In the genomic region with DNA sequence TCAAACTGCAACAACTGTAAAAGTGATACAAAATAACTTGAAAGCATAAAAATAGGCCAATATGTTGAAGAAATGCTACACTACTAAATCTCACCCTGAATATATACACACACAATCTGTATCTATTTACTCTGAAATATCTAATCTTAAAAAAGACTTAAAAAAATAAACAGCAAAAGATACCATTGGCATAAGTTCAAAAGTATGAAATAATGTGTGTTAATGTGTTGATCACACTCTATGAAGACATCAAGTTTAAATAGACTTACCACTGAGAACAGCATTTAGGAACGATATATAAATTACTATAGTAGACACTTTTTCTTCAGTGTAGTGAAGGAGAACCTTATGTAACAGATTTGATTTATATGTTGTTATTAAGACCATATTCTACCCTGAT, we compare ENCODE assay signal across 22 cellular contexts. TPM values are rescaled to one million over a fixed set of nuclear protein-coding genes. Genes with fewer than 3 reads are reported as not detected.
A peak's percentile ranks its signal among the peaks of the same experiment; 100 is the strongest.
DNase-seq lines count a peak whose midpoint lies in the region; ATAC-seq and TF ChIP-seq lines count a peak whose summit lies in the region.
"Had no signal": no experiment of that assay in that cellular context is flagged by ENCODE, and none has a peak within 500 bp of the region (broad histone marks: within the 10 kb centered on the region; RNA-seq: fewer than 3 reads in every experiment).

No MANE protein-coding gene starts in this region.

- no peak for TF ChIP-seq CTCF in WERI-Rb-1 (IDR thresholded peaks at IDR 0.05; ENCODE audit: low read depth, low read length)

- H3K27me3 ChIP-seq in CD8-positive, alpha-beta memory T cell (ENCODE audit: insufficient read depth, low read length, poor library complexity, severe bottlenecking): no peaks in the 10 kb centered on the region
- peaks cover 14% of the 10 kb centered on the region for H3K27me3 ChIP-seq in WERI-Rb-1 (ENCODE audit: insufficient read depth, low read depth, severe bottlenecking)

- H3K27ac Mint-ChIP-seq in activated CD4-positive, alpha-beta T cell treated with anti-CD3 and anti-CD28 coated beads, Interleukin-2, amount 10 ng/mL, durations not matched to agents 7 days and 5 days: peak overlapping the region; percentile 89
- peak overlapping the region; percentile 72 to 98 (median 89) for H3K27ac Mint-ChIP-seq in CD8-positive, alpha-beta memory T cell
- peak overlapping the region; percentile 82 for H3K27ac Mint-ChIP-seq in activated T-helper 17 cell treated with anti-CD3 and anti-CD28 coated beads, Interleukin-2, amount 50 U/mL, for 72 hours
- H3K27ac Mint-ChIP-seq in natural killer cell treated with Interleukin-12 subunit alpha and Interleukin-12 subunit beta and Interleukin-15 and Interleukin-18, amount 100 ng/mL, for 72 hours: peak overlapping the region; percentile 56 to 80

- POLR2A ChIA-PET in activated CD4-positive, alpha-beta T cell treated with anti-CD3 and anti-CD28 coated beads, Interleukin-2, amount 10 ng/mL, durations not matched to agents 7 days and 5 days (lab: Charles Lee): no interaction called here
- POLR2A ChIA-PET in CD8-positive, alpha-beta memory T cell (lab: Charles Lee): no interaction called here

- H3K36me3 Mint-ChIP-seq in activated CD4-positive, alpha-beta T cell treated with anti-CD3 and anti-CD28 coated beads, Interleukin-2, amount 10 ng/mL, durations not matched to agents 7 days and 5 days (ENCODE audit: low read depth): peaks cover 80% of the 10 kb centered on the region
- H3K36me3 Mint-ChIP-seq in CD8-positive, alpha-beta memory T cell: peaks cover 0 to 15% (median 0%) of the 10 kb centered on the region in 3 donors
- peaks cover 99% of the 10 kb centered on the region for H3K36me3 Mint-ChIP-seq in activated T-helper 17 cell treated with anti-CD3 and anti-CD28 coated beads, Interleukin-2, amount 50 U/mL, for 72 hours (ENCODE audit: low read depth)
- peaks cover 28% of the 10 kb centered on the region for H3K36me3 Mint-ChIP-seq in natural killer cell treated with Interleukin-12 subunit alpha and Interleukin-12 subunit beta and Interleukin-15 and Interleukin-18, amount 100 ng/mL, for 72 hours

- no peaks in the 10 kb centered on the region for H3K9me3 Mint-ChIP-seq in activated CD4-positive, alpha-beta T cell treated with anti-CD3 and anti-CD28 coated beads, Interleukin-2, amount 10 ng/mL, durations not matched to agents 7 days and 5 days
- peaks cover 0 to 2% (median 0%) of the 10 kb centered on the region in 5 donors for H3K9me3 Mint-ChIP-seq in CD8-positive, alpha-beta memory T cell
- no peaks in the 10 kb centered on the region for H3K9me3 Mint-ChIP-seq in activated T-helper 17 cell treated with anti-CD3 and anti-CD28 coated beads, Interleukin-2, amount 50 U/mL, for 72 hours
- H3K9me3 Mint-ChIP-seq in natural killer cell treated with Interleukin-12 subunit alpha and Interleukin-12 subunit beta and Interleukin-15 and Interleukin-18, amount 100 ng/mL, for 72 hours: no peaks in the 10 kb centered on the region

- H3K36me3 ChIP-seq in CD8-positive, alpha-beta memory T cell (ENCODE audit: insufficient read depth, low read length): no peaks in the 10 kb centered on the region
- no peaks in the 10 kb centered on the region for H3K36me3 ChIP-seq in WERI-Rb-1
- H3K36me3 ChIP-seq: cardiac muscle cell, suprapubic skin, uterus had no signal

- CTCF ChIA-PET in activated CD4-positive, alpha-beta T cell treated with anti-CD3 and anti-CD28 coated beads, Interleukin-2, amount 10 ng/mL, durations not matched to agents 7 days and 5 days (lab: Charles Lee): no interaction called here
- CTCF ChIA-PET in CD8-positive, alpha-beta memory T cell (lab: Charles Lee): no interaction called here

- peaks cover 42% of the 10 kb centered on the region for H3K4me1 Mint-ChIP-seq in activated CD4-positive, alpha-beta T cell treated with anti-CD3 and anti-CD28 coated beads, Interleukin-2, amount 10 ng/mL, durations not matched to agents 7 days and 5 days
- H3K4me1 Mint-ChIP-seq in CD8-positive, alpha-beta memory T cell: peaks cover 61 to 81% (median 66%) of the 10 kb centered on the region in 3 donors
- peaks cover 4% of the 10 kb centered on the region for H3K4me1 Mint-ChIP-seq in activated T-helper 17 cell treated with anti-CD3 and anti-CD28 coated beads, Interleukin-2, amount 50 U/mL, for 72 hours
- H3K4me1 Mint-ChIP-seq in natural killer cell treated with Interleukin-12 subunit alpha and Interleukin-12 subunit beta and Interleukin-15 and Interleukin-18, amount 100 ng/mL, for 72 hours (ENCODE audit: low read depth in 2 of 2): peaks cover 38 to 64% of the 10 kb centered on the region in 2 donors

- no peaks in the 10 kb centered on the region for H3K9me3 ChIP-seq in CD8-positive, alpha-beta memory T cell (ENCODE audit: low read length)
- no peaks in the 10 kb centered on the region for H3K9me3 ChIP-seq in WERI-Rb-1 (ENCODE audit: severe bottlenecking)
- H3K9me3 ChIP-seq: suprapubic skin, uterus had no signal

- no peak overlapping the region for H3K27ac ChIP-seq in CD8-positive, alpha-beta memory T cell (ENCODE audit: low read depth, low read length)
- no peak overlapping the region for H3K27ac ChIP-seq in WERI-Rb-1
- H3K27ac ChIP-seq: C4-2B, cardiac muscle cell, epithelial cell of prostate, hepatocyte, SK-N-MC, suprapubic skin, uterus had no signal

- peak overlapping the region; percentile 56 for H3K4me3 ChIP-seq in CD8-positive, alpha-beta memory T cell (ENCODE audit: low read length)
- H3K4me3 ChIP-seq in WERI-Rb-1 (ENCODE audit: low read depth, low read length): no peak overlapping the region
- H3K4me3 ChIP-seq: cardiac muscle cell, hepatocyte, SK-N-MC, suprapubic skin, uterus had no signal

- H3K4me1 ChIP-seq in CD8-positive, alpha-beta memory T cell (ENCODE audit: insufficient read depth, low read length): peaks cover 28% of the 10 kb centered on the region

- no peaks in the 10 kb centered on the region for H3K27me3 Mint-ChIP-seq in activated CD4-positive, alpha-beta T cell treated with anti-CD3 and anti-CD28 coated beads, Interleukin-2, amount 10 ng/mL, durations not matched to agents 7 days and 5 days
- peaks cover 0 to 3% of the 10 kb centered on the region in 2 donors for H3K27me3 Mint-ChIP-seq in CD8-positive, alpha-beta memory T cell
- H3K27me3 Mint-ChIP-seq in activated T-helper 17 cell treated with anti-CD3 and anti-CD28 coated beads, Interleukin-2, amount 50 U/mL, for 72 hours: no peaks in the 10 kb centered on the region
- no peaks in the 10 kb centered on the region for H3K27me3 Mint-ChIP-seq in natural killer cell treated with Interleukin-12 subunit alpha and Interleukin-12 subunit beta and Interleukin-15 and Interleukin-18, amount 100 ng/mL, for 72 hours

- H3K4me3 Mint-ChIP-seq in activated CD4-positive, alpha-beta T cell treated with anti-CD3 and anti-CD28 coated beads, Interleukin-2, amount 10 ng/mL, durations not matched to agents 7 days and 5 days: peak overlapping the region; percentile 94
- H3K4me3 Mint-ChIP-seq in CD8-positive, alpha-beta memory T cell: peak overlapping the region; percentile 74 to 88 (median 81)
- peak overlapping the region; percentile 83 for H3K4me3 Mint-ChIP-seq in activated T-helper 17 cell treated with anti-CD3 and anti-CD28 coated beads, Interleukin-2, amount 50 U/mL, for 72 hours
- peak overlapping the region; percentile 95 for H3K4me3 Mint-ChIP-seq in natural killer cell treated with Interleukin-12 subunit alpha and Interleukin-12 subunit beta and Interleukin-15 and Interleukin-18, amount 100 ng/mL, for 72 hours

- ATAC-seq in activated T-helper 17 cell treated with anti-CD3 and anti-CD28 coated beads, Interleukin-2, amount 50 U/mL, for 72 hours (replicated peaks): no peak
- no peak for ATAC-seq in natural killer cell treated with Interleukin-12 subunit alpha and Interleukin-12 subunit beta and Interleukin-15 and Interleukin-18, amount 100 ng/mL, for 72 hours
- ATAC-seq in GM18907 (IDR thresholded peaks at IDR 0.05; ENCODE audit: unreplicated experiment): no peak

- DNase-seq in activated CD4-positive, alpha-beta T cell treated with anti-CD3 and anti-CD28 coated beads, Interleukin-2, amount 10 ng/mL, durations not matched to agents 7 days and 5 days: no peak
- DNase-seq in activated CD4-positive, alpha-beta T cell treated with anti-CD3 and anti-CD28 coated beads, Interleukin-2, amount 50 U/mL, for 48 hours: no peak
- DNase-seq in CD8-positive, alpha-beta memory T cell: no peak
- DNase-seq in natural killer cell treated with Interleukin-12 subunit alpha and Interleukin-12 subunit beta and Interleukin-15 and Interleukin-18, amount 100 ng/mL, for 72 hours (ENCODE audit: low spot score): no peak
- DNase-seq in WERI-Rb-1 (no peak), NCI-H526 treated with DMSO at 0.1 percent for 48 hours (lab: John Stamatoyannopoulos, UW) (no peak)
- DNase-seq: DMS153, foreskin fibroblast, GDM1, NCI-H1105 treated with DMSO at 0.1 percent for 48 hours, NCI-H524, retina, RPMI8226, uterus had no signal

RNA-seq across cellular contexts. Expression of gene SATB1, which starts 14.1 kb away (rescaled TPM):
- 100 to 1,000 TPM; 323 to 357 TPM for total RNA-seq in activated CD4-positive, alpha-beta T cell treated with anti-CD3 and anti-CD28 coated beads, Interleukin-2, amount 10 ng/mL, durations not matched to agents 7 days and 5 days
- 100 to 1,000 TPM; 158 to 163 TPM for total RNA-seq in CD8-positive, alpha-beta memory T cell
- 89.6 TPM for polyA plus RNA-seq in CD8-positive, alpha-beta memory T cell
- 100 to 1,000 TPM; 414 to 494 TPM for total RNA-seq in activated T-helper 17 cell treated with anti-CD3 and anti-CD28 coated beads, Interleukin-2, amount 50 U/mL, for 72 hours
- 100 to 1,000 TPM; 401 to 512 TPM for total RNA-seq in natural killer cell treated with Interleukin-12 subunit alpha and Interleukin-12 subunit beta and Interleukin-15 and Interleukin-18, amount 100 ng/mL, for 72 hours
